16 cellular contexts compared by ENCODE assay signal in the genomic region with DNA sequence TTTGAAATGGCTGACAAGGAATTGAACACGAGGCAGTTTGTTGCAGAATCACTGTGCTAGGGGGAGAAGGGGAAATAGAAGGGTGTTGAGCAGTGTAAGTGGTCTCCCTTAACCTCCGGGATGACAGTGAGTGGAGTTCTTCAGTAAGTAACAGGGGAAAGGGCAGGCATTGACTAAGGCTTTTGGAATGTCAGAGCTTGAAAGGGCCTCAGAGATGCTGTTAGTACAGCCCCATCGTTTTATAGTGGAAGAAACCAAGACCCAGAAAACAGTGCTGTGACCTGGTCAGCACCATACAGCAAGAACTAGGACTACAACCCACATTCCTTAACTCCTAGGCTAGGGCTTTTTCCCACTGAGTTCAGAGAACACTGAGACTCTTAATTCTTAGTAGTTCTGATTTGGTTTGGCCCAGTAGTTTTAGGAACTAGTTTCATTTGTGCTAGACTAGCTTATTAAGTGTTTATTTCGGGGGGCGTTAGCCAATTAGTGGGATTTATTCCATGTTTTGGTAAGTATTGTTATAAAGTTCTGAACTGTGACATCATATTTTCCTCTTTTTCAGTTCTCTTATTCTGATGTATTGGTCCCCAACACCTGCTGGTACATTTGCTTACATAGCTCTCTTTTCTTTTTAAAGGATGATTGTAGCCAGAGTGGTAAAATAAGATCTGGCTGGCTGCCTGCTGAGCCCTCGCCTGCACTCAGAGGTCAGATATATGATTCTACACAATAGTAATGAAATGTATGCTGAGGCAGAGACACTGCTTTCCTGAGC. TPM values are rescaled to one million over a fixed set of nuclear protein-coding genes. Genes with fewer than 3 reads are reported as not detected.
DNase-seq lines count a peak whose midpoint lies in the region; ATAC-seq and TF ChIP-seq lines count a peak whose summit lies in the region.
"Had no signal": no experiment of that assay in that cellular context is flagged by ENCODE, and none has a peak within 500 bp of the region (broad histone marks: within the 10 kb centered on the region; RNA-seq: fewer than 3 reads in every experiment).

No MANE protein-coding gene starts in this region.

- H3K4me1 Mint-ChIP-seq in stimulated activated naive B cell treated with anti-CD40 and anti-IgM and Interleukin-4, amounts not matched to agents 10 μg/mL and 1 μg/mL and 100 μg/mL, for 72 hours, result peaks cover 23 to 37% of the 10 kb centered on the region in 2 donors
- H3K4me1 Mint-ChIP-seq in neural progenitor cell, result peaks cover 12% of the 10 kb centered on the region

- H3K36me3 ChIP-seq in SK-N-SH (replicated peaks in 1 of 2; ENCODE audit: control insufficient read depth in 1 of 2, insufficient read depth in 2 of 2, low read length in 1 of 2), result peaks cover 27 to 74% of the 10 kb centered on the region in 2 experiments
- peaks cover 8% of the 10 kb centered on the region for H3K36me3 ChIP-seq in Panc1 (ENCODE audit: control insufficient read depth, insufficient read depth, low read length)
- no peaks in the 10 kb centered on the region for H3K36me3 ChIP-seq in neural progenitor cell

- TF ChIP-seq CTCF in SK-N-SH (IDR thresholded peaks at IDR 0.05) (no peak), Panc1 (IDR thresholded peaks at IDR 0.05) (no peak), fibroblast of villous mesenchyme (IDR thresholded peaks at IDR 0.05; ENCODE audit: insufficient read depth, low read depth, low read length) (no peak), neural progenitor cell (IDR thresholded peaks at IDR 0.05) (no peak)

- TF ChIP-seq RAD21 in SK-N-SH (IDR thresholded peaks at IDR 0.05; ENCODE audit: low read length), result no peak

- H3K9me3 Mint-ChIP-seq in stimulated activated naive B cell treated with anti-CD40 and anti-IgM and Interleukin-4, amounts not matched to agents 10 μg/mL and 1 μg/mL and 100 μg/mL, for 72 hours, result no peaks in the 10 kb centered on the region
- no peaks in the 10 kb centered on the region for H3K9me3 Mint-ChIP-seq in neural progenitor cell

- H3K36me3 Mint-ChIP-seq in stimulated activated naive B cell treated with anti-CD40 and anti-IgM and Interleukin-4, amounts not matched to agents 10 μg/mL and 1 μg/mL and 100 μg/mL, for 72 hours, result peaks cover 12 to 43% of the 10 kb centered on the region in 2 donors
- peaks cover 19% of the 10 kb centered on the region for H3K36me3 Mint-ChIP-seq in neural progenitor cell

- H3K79me2 ChIP-seq in SK-N-SH (ENCODE audit: insufficient read depth) (no peaks in the 10 kb centered on the region), neural progenitor cell (ENCODE audit: low read depth) (no peaks in the 10 kb centered on the region)

- intact Hi-C loops in Panc1 (cut with micrococcal nuclease; ENCODE audit: unreplicated experiment), result no loop called here

- H3K9me3 ChIP-seq in SK-N-SH (no peaks in the 10 kb centered on the region), Panc1 (ENCODE audit: control insufficient read depth, insufficient read depth, low read depth, low read length) (no peaks in the 10 kb centered on the region), neural progenitor cell (ENCODE audit: low read depth) (no peaks in the 10 kb centered on the region)
- H3K9me3 ChIP-seq: prostate gland, SJSA1 had no signal

- peak overlapping the region in 1 of 2 donors; percentile 13 for H3K4me3 Mint-ChIP-seq in stimulated activated naive B cell treated with anti-CD40 and anti-IgM and Interleukin-4, amounts not matched to agents 10 μg/mL and 1 μg/mL and 100 μg/mL, for 72 hours
- no peak overlapping the region for H3K4me3 Mint-ChIP-seq in neural progenitor cell
- H3K4me3 Mint-ChIP-seq: activated CD4-positive, alpha-beta T cell treated with anti-CD3 and anti-CD28 coated beads for 36 hours had no signal

- POLR2A ChIA-PET in SK-N-SH (lab: Yijun Ruan, JAX) (no interaction called here), Panc1 (lab: Charles Lee) (no interaction called here)

- H3K4me2 ChIP-seq in SK-N-SH, result no peak overlapping the region
- H3K4me2 ChIP-seq in neural progenitor cell, result no peak overlapping the region

- no peak overlapping the region for H3K9ac ChIP-seq in SK-N-SH
- H3K9ac ChIP-seq in neural progenitor cell, result no peak overlapping the region

- H3K27me3 Mint-ChIP-seq in stimulated activated naive B cell treated with anti-CD40 and anti-IgM and Interleukin-4, amounts not matched to agents 10 μg/mL and 1 μg/mL and 100 μg/mL, for 72 hours, result no peaks in the 10 kb centered on the region
- peaks cover 3% of the 10 kb centered on the region for H3K27me3 Mint-ChIP-seq in neural progenitor cell (ENCODE audit: insufficient read depth, low read depth)
- H3K27me3 Mint-ChIP-seq: activated CD4-positive, alpha-beta T cell treated with anti-CD3 and anti-CD28 coated beads for 36 hours had no signal

- no TSS peak for BruUV-seq in Panc1 (replicated peaks; lab: Mats Ljungman, UMichigan)

- H3K4me1 ChIP-seq in SK-N-SH (ENCODE audit: control insufficient read depth in 1 of 2, insufficient read depth in 2 of 2, low read depth in 1 of 2, low read length in 1 of 2), result no peaks in the 10 kb centered on the region; a peak in 1 of 4 replicates
- no peaks in the 10 kb centered on the region for H3K4me1 ChIP-seq in Panc1 (ENCODE audit: control insufficient read depth, insufficient read depth, low read length)
- H3K4me1 ChIP-seq in neural progenitor cell, result no peaks in the 10 kb centered on the region
- H3K4me1 ChIP-seq: prostate gland had no signal

- TF ChIP-seq EP300 in SK-N-SH (IDR thresholded peaks at IDR 0.05; ENCODE audit: borderline replicate concordance in 1 of 2, low read depth in 1 of 2, low read length in 1 of 2), result no peak

- CTCF ChIA-PET in SK-N-SH (lab: Yijun Ruan, JAX), result interaction anchor here (1.2 to 2.2 kb wide), 2 partner anchors 10 to 13 kb away, joined by 3 to 10 read pairs; no protein-coding TSS in a partner anchor
- CTCF ChIA-PET in Panc1 (lab: Charles Lee), result interaction anchor here (0.5 kb wide), 1 partner anchor 47 kb away, joined by 8 read pairs; no protein-coding TSS in a partner anchor

- no peak overlapping the region for H2AFZ ChIP-seq in SK-N-SH (ENCODE audit: low read depth)
- H2AFZ ChIP-seq in neural progenitor cell (replicated peaks), result no peak overlapping the region

- peak overlapping the region; percentile 79 for H3K27ac Mint-ChIP-seq in stimulated activated naive B cell treated with anti-CD40 and anti-IgM and Interleukin-4, amounts not matched to agents 10 μg/mL and 1 μg/mL and 100 μg/mL, for 72 hours
- H3K27ac Mint-ChIP-seq in neural progenitor cell, result no peak overlapping the region
- H3K27ac Mint-ChIP-seq: activated CD4-positive, alpha-beta T cell treated with anti-CD3 and anti-CD28 coated beads for 36 hours had no signal

- in situ Hi-C loops in Panc1 (cut with HindIII; ENCODE audit: low pct_unique_long_range_greater_than_20kb, low sequenced_read_pairs), result no loop called here

- no peak overlapping the region for H3K27ac ChIP-seq in SK-N-SH (ENCODE audit: low read depth in 2 of 2, low read length in 1 of 2)
- no peak overlapping the region for H3K27ac ChIP-seq in Panc1 (ENCODE audit: low read length)
- H3K27ac ChIP-seq in neural progenitor cell, result no peak overlapping the region
- H3K27ac ChIP-seq: prostate gland, SJSA1 had no signal

- H3F3A ChIP-seq in SK-N-SH (replicated peaks; ENCODE audit: insufficient read depth) (no peaks in the 10 kb centered on the region), neural progenitor cell (ENCODE audit: low read depth) (no peaks in the 10 kb centered on the region)

- no peaks in the 10 kb centered on the region for H3K9me2 ChIP-seq in SK-N-SH

- no peak for DNase-seq in SK-N-SH
- no peak for DNase-seq in Panc1 (ENCODE audit: low read depth, low spot score)
- peak; percentile 67 for DNase-seq in fibroblast of villous mesenchyme (ENCODE audit: low read depth)
- DNase-seq in stimulated activated naive B cell treated with anti-CD40 and anti-IgM and Interleukin-4, amounts not matched to agents 10 μg/mL and 1 μg/mL and 100 μg/mL, for 72 hours, result no peak
- no peak for DNase-seq in AG20443 (ENCODE audit: low spot score)
- no peak for DNase-seq in CD1c-positive myeloid dendritic cell (ENCODE audit: extremely low spot score)
- no peak for DNase-seq in neural progenitor cell (ENCODE audit: low spot score)
- DNase-seq: activated CD4-positive, alpha-beta T cell treated with anti-CD3 and anti-CD28 coated beads for 36 hours; AML-193; cerebellar nuclear complex; KG1; NCI-H510A; stimulated activated CD4-positive, alpha-beta T cell treated with anti-CD3 and anti-CD28 coated beads, Interleukin-4, amount 100 ng/mL, for 4 hours had no signal

- ATAC-seq in SK-N-SH treated with all-trans-retinoic acid at 6 μM for 48 hours (peak; percentile 49), Panc1 (peak; percentile 70)
- ATAC-seq in stimulated activated naive B cell treated with anti-CD40 and anti-IgM and Interleukin-4, amounts not matched to agents 10 μg/mL and 1 μg/mL and 100 μg/mL, for 72 hours (replicated peaks), result no peak

- H4K20me1 ChIP-seq in SK-N-SH (ENCODE audit: insufficient read depth) (no peaks in the 10 kb centered on the region), neural progenitor cell (ENCODE audit: low read depth) (no peaks in the 10 kb centered on the region)

- H3K4me3 ChIP-seq in SK-N-SH (ENCODE audit: low read depth in 2 of 2, low read length in 1 of 2) (no peak overlapping the region), Panc1 (ENCODE audit: low read depth in 2 of 2, low read length in 2 of 2) (no peak overlapping the region), fibroblast of villous mesenchyme (ENCODE audit: low read depth, low read length) (no peak overlapping the region), neural progenitor cell (no peak overlapping the region)
- H3K4me3 ChIP-seq: prostate gland, SJSA1 had no signal

- H3K27me3 ChIP-seq in SK-N-SH (ENCODE audit: insufficient read depth), result no peaks in the 10 kb centered on the region
- no peaks in the 10 kb centered on the region for H3K27me3 ChIP-seq in Panc1 (ENCODE audit: control insufficient read depth, insufficient read depth, low read length)
- H3K27me3 ChIP-seq in neural progenitor cell, result no peaks in the 10 kb centered on the region
- H3K27me3 ChIP-seq: SJSA1 had no signal

- 96% methylated on average over 5 of the region's 6 CpGs for WGBS in SK-N-SH (ENCODE audit: low lambda C conversion rate)

TF ChIP-seq in SK-N-SH treated with all-trans-retinoic acid at 6 μM for 48 hours, 23 proteins besides CTCF, POLR2A, EP300 and RAD21 (continues in another document):
- no peak for TF ChIP-seq SNAI2 (CRISPR knock-in tag; IDR thresholded peaks at IDR 0.05)
- no peak for TF ChIP-seq ZFP3 (CRISPR knock-in tag; IDR thresholded peaks at IDR 0.05)

TF ChIP-seq in SK-N-SH, 30 proteins besides CTCF, POLR2A, EP300 and RAD21 (continues in another document):
- no peak for TF ChIP-seq MEF2A (IDR thresholded peaks at IDR 0.05; ENCODE audit: borderline replicate concordance, low read depth)

RNA-seq across cellular contexts. Expression of a gene that starts 34.2 kb away (rescaled TPM):
- polyA plus RNA-seq in SK-N-SH (2012; rRNA removed), result 293 and 352 TPM in 2 replicates
- 463 and 510 TPM in 2 replicates for polyA plus RNA-seq in SK-N-SH (2012; cell fraction: cytosol; rRNA removed)
- 125 and 166 TPM in 2 replicates for polyA plus RNA-seq in SK-N-SH (2012; cell fraction: nucleus; rRNA removed)
- 263 TPM for total RNA-seq in Panc1 (2021; ENCODE audit: unreplicated experiment)
- 211 TPM for polyA plus RNA-seq in Panc1 (2012; ENCODE audit: insufficient read length)
- total RNA-seq in fibroblast of villous mesenchyme, result 50.3 and 51.0 TPM in 2 replicates
- total RNA-seq in neural progenitor cell (ENCODE audit: low replicate concordance), result 261 and 482 TPM in 2 replicates

Comparison
In these comparisons a context has a peak if more than half of its experiments do, and no peak if none do; other contexts are left out.
1. ATAC-seq: peak in SK-N-SH treated with all-trans-retinoic acid at 6 μM for 48 hours (single experiment) and Panc1 (single experiment); none in stimulated activated naive B cell treated with anti-CD40 and anti-IgM and Interleukin-4, amounts not matched to agents 10 μg/mL and 1 μg/mL and 100 μg/mL, for 72 hours (0 of 2).